In the genomic region with DNA sequence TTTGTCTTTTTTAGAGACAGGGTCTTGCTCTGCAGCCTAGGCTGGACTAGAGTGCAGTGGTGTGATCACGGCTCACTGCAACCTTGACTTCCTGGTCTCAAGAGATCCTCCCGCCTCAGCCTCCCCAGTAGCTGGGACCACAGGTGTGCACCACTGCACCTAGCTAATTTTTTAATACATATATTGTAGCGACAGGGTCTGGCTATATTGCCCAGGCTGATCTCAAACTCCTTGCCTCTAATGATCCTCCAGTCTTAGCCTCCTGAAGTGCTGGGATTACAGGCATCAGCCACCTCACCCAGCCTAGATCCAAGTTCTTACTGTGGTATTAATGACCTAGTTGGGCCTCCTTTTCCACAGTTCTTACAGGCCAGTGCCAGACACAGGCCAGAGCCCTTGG, we compare ENCODE assay signal across 18 cellular contexts. TPM values are rescaled to one million over a fixed set of nuclear protein-coding genes. Genes with fewer than 3 reads are reported as not detected.
"Had no signal": no experiment of that assay in that cellular context is flagged by ENCODE, and none has a peak within 500 bp of the region (broad histone marks: within the 10 kb centered on the region; RNA-seq: fewer than 3 reads in every experiment).

No MANE protein-coding gene starts in this region.

- H3K4me3 ChIP-seq: adrenal gland, body of pancreas, coronary artery, heart right ventricle, spleen, stomach, thyroid gland had no signal

- H3K4me1 ChIP-seq: adrenal gland, body of pancreas had no signal

- H3K36me3 ChIP-seq: adrenal gland, heart right ventricle, spleen, stomach, thyroid gland had no signal

- H3K27ac ChIP-seq: adrenal gland, body of pancreas, heart right ventricle, stomach, thyroid gland had no signal

- DNase-seq: activated B cell treated with CpG ODN at 0.5 μM for 24 hours; activated CD4-positive, alpha-beta T cell treated with anti-CD3 and anti-CD28 coated beads for 48 hours; activated CD8-positive, alpha-beta T cell treated with anti-CD3 and anti-CD28 coated beads for 36 hours; activated effector memory CD4-positive, alpha-beta T cell treated with anti-CD3 and anti-CD28 coated beads, Interleukin-2, amount 50 U/mL, for 16 hours; activated T-cell treated with anti-CD3 and anti-CD28 coated beads, Interleukin-2, amount 50 U/mL, for 48 hours; adrenal gland; body of pancreas; central memory CD4-positive, alpha-beta T cell; effector memory CD4-positive, alpha-beta T cell; heart right ventricle; spleen; stomach; thyroid gland had no signal

- FAIRE-seq: frontal cortex had no signal

- ATAC-seq: activated CD8-positive, alpha-beta T cell treated with anti-CD3 and anti-CD28 coated beads for 36 hours; body of pancreas; heart right ventricle; natural killer cell treated with Interleukin-12 subunit alpha and Interleukin-12 subunit beta and Interleukin-15 and Interleukin-18, amount 100 ng/mL, for 72 hours; sciatic nerve had no signal

- H3K27me3 ChIP-seq: adrenal gland, body of pancreas, heart right ventricle, stomach, thyroid gland had no signal

- H3K9me3 ChIP-seq: adrenal gland, body of pancreas, heart right ventricle, spleen, stomach, thyroid gland had no signal

RNA-seq across cellular contexts. Expression of a gene that starts 11.7 kb away (rescaled TPM):
- total RNA-seq: activated B cell treated with CpG ODN at 0.5 μM for 24 hours; natural killer cell treated with Interleukin-12 subunit alpha and Interleukin-12 subunit beta and Interleukin-15 and Interleukin-18, amount 100 ng/mL, for 72 hours had no signal

RNA-seq across cellular contexts. Expression of a gene that starts 50.2 kb away (rescaled TPM):
- total RNA-seq: activated CD8-positive, alpha-beta T cell treated with anti-CD3 and anti-CD28 coated beads for 36 hours; heart right ventricle; sciatic nerve had no signal
- polyA plus RNA-seq: fibroblast of lung had no signal
